In genomic region chr6:11918021-11918738, GRCh38 we compare ENCODE assay signal across 10 cellular contexts.
A peak's percentile ranks its signal among the peaks of the same experiment; 100 is the strongest.
DNase-seq lines count a peak whose midpoint lies in the region; ATAC-seq and TF ChIP-seq lines count a peak whose summit lies in the region.
"Had no signal": no experiment of that assay in that cellular context is flagged by ENCODE, and none has a peak within 500 bp of the region (broad histone marks: within the 10 kb centered on the region; RNA-seq: fewer than 3 reads in every experiment).

No MANE protein-coding gene starts in this region.

- peak overlapping the region; percentile 63 for H2AFZ ChIP-seq in parathyroid adenoma

- no peaks in the 10 kb centered on the region for H3K9me3 ChIP-seq in parathyroid adenoma (ENCODE audit: control insufficient read depth, low read length)

- no peaks in the 10 kb centered on the region for H3K79me2 ChIP-seq in parathyroid adenoma

- H3K27ac ChIP-seq in parathyroid adenoma = no peak overlapping the region

- DNase-seq in ELF-1 (ENCODE audit: low read depth, low spot score) = peak; percentile 34
- DNase-seq in NCI-H774 (lab: John Stamatoyannopoulos, UW) = peak; percentile 62
- peak; percentile 46 for DNase-seq in fibroblast of gingiva (ENCODE audit: low read depth)
- no peak for DNase-seq in GM20000 (ENCODE audit: low spot score)
- no peak for DNase-seq in 8988T
- DNase-seq: activated CD8-positive, alpha-beta memory T cell treated with anti-CD3 and anti-CD28 coated beads for 24 hours had no signal

- TF ChIP-seq CTCF in parathyroid adenoma (IDR thresholded peaks at IDR 0.05) (no peak), GM20000 (IDR thresholded peaks at IDR 0.05; ENCODE audit: extremely low read depth, missing control alignments) (no peak)

- peaks cover 4% of the 10 kb centered on the region for H3K4me1 ChIP-seq in parathyroid adenoma

- H3K4me2 ChIP-seq in parathyroid adenoma (ENCODE audit: low read length) = no peak overlapping the region

- H3K36me3 ChIP-seq in parathyroid adenoma (ENCODE audit: control insufficient read depth, insufficient read depth, low read length) = no peaks in the 10 kb centered on the region

- no peak overlapping the region for H3K9ac ChIP-seq in parathyroid adenoma

- no peaks in the 10 kb centered on the region for H3K27me3 ChIP-seq in parathyroid adenoma (ENCODE audit: control insufficient read depth, insufficient read depth, low read length)

- no peak overlapping the region for H3K4me3 ChIP-seq in parathyroid adenoma (ENCODE audit: low read depth, low read length)
- H3K4me3 ChIP-seq: lung had no signal

- ATAC-seq in HG02870 (IDR thresholded peaks at IDR 0.05; ENCODE audit: unreplicated experiment) = no peak
- no peak for ATAC-seq in HG03442 (IDR thresholded peaks at IDR 0.05; ENCODE audit: unreplicated experiment)

Comparison
In these comparisons a context has a peak if more than half of its experiments do, and no peak if none do; other contexts are left out.
1. DNase-seq: peak in ELF-1 (single experiment), NCI-H774 (single experiment) and fibroblast of gingiva (single experiment); none in GM20000 (single experiment) and 8988T (single experiment).